In the genomic region with DNA sequence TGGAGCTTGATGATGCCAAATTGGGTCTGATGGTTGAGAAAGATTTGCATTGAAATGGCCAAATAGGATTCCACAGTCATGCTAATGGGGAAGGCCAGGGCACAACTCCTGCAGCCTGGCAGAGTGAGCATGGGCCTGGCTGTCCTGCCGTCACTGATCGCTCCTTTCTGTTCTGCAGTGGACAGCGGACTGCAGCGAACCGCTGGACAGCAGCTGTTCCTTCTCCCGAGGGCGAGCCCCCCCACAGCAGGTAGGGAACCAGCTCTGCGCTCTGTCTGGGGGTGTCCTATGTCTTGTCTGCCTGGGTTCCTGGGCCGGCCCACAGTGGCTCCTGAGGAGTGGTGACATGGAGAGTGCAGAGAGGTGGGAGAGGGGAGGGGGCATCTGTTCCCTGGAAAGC, we compare ENCODE assay signal across 19 cellular contexts.
"Had no signal": no experiment of that assay in that cellular context is flagged by ENCODE, and none has a peak within 500 bp of the region (broad histone marks: within the 10 kb centered on the region; RNA-seq: fewer than 3 reads in every experiment).

No MANE protein-coding gene starts in this region.

- H3K36me3 ChIP-seq: lower lobe of right lung, ovary, thyroid gland, uterus had no signal

- H3K9me3 Mint-ChIP-seq: memory B cell, naive B cell, type B pancreatic cell had no signal

- H3K9me3 ChIP-seq: esophagus squamous epithelium, heart left ventricle, lower lobe of right lung, ovary, right atrium auricular region, sigmoid colon, thyroid gland, uterus had no signal

- ATAC-seq: heart left ventricle, left lobe of liver had no signal

- DNase-seq: cerebellar nuclear complex; dermis blood vessel endothelial cell; esophagus squamous epithelium; foreskin melanocyte; heart left ventricle; hippocampal formation; kidney glomerular epithelial cell; lower lobe of right lung; naive B cell; ovary; sigmoid colon; stimulated activated naive CD4-positive, alpha-beta T cell treated with Interleukin-2 at 50 U/mL for 16 hours; thyroid gland had no signal

- H3K27ac ChIP-seq: esophagus squamous epithelium, heart left ventricle, lower lobe of right lung, ovary, right atrium auricular region, sigmoid colon, skin epidermis, uterus had no signal

- H3K4me3 Mint-ChIP-seq: memory B cell, naive B cell, type B pancreatic cell had no signal

- H3K27ac Mint-ChIP-seq: memory B cell, naive B cell, type B pancreatic cell had no signal

- H3K4me1 Mint-ChIP-seq: memory B cell, naive B cell had no signal

- H3K4me3 ChIP-seq: esophagus squamous epithelium, heart left ventricle, lower lobe of right lung, ovary, right atrium auricular region, sigmoid colon, skin epidermis, thyroid gland, uterus had no signal

- H3K27me3 Mint-ChIP-seq: memory B cell, naive B cell, type B pancreatic cell had no signal

- H3K4me1 ChIP-seq: esophagus squamous epithelium, lower lobe of right lung, right atrium auricular region, uterus had no signal

- H3K27me3 ChIP-seq: esophagus squamous epithelium, heart left ventricle, ovary, right atrium auricular region, sigmoid colon, thyroid gland, uterus had no signal
